Comparison of ENCODE assay signal across 8 cellular contexts in the genomic region with DNA sequence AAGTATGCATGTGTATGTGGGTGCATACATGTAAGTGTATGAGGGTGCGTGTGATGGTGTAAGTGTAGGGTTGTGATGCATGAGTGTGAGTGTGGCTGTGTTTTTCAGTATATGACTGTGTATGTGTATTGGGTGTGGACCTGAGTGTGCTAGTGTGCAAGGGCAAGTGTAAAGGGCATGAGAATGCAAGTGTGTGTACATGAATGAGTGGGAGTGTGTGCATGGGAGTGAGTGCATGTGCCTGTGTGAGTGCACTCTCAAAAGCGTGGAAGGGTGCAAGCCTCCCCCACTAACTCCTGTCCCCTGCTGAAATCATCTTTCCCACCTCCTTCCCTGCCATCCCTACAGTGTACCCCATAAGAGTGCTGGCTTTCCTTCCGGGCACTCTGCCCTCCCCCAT.
"Had no signal": no experiment of that assay in that cellular context is flagged by ENCODE, and none has a peak within 500 bp of the region (broad histone marks: within the 10 kb centered on the region; RNA-seq: fewer than 3 reads in every experiment).

No MANE protein-coding gene starts in this region.

- H3K4me1 ChIP-seq: HAP-1 had no signal

- H3K9me3 Mint-ChIP-seq: HFFc6 had no signal

- H3K4me3 ChIP-seq: GM23248, GM23338, HAP-1 had no signal

- H3K9ac ChIP-seq: GM23248 had no signal

- H2AFZ ChIP-seq: GM23248, GM23338 had no signal

- DNase-seq: GM23248, GOT3, H7, HCEC 1CT, HFFc6 had no signal

- H3K4me2 ChIP-seq: GM23338 had no signal

- FAIRE-seq: H54 had no signal

- H3K4me3 Mint-ChIP-seq: GM23338, HFFc6 had no signal

- H3K27ac Mint-ChIP-seq: GM23338, HFFc6 had no signal

- H3K9me3 ChIP-seq: HAP-1 had no signal

- H3K36me3 ChIP-seq: HAP-1 had no signal

- H3K27ac ChIP-seq: GM23248 had no signal
